ENCODE assay signal across 11 cellular contexts in genomic region chr2:17976871-17977746, GRCh38.
DNase-seq lines count a peak whose midpoint lies in the region; ATAC-seq and TF ChIP-seq lines count a peak whose summit lies in the region.
"Had no signal": no experiment of that assay in that cellular context is flagged by ENCODE, and none has a peak within 500 bp of the region (broad histone marks: within the 10 kb centered on the region; RNA-seq: fewer than 3 reads in every experiment).

No MANE protein-coding gene starts in this region.

- WGBS in mesodermal cell (ENCODE audit: insufficient coverage in 2 of 2), 2 experiments, result 82 to 88% methylated on average over 3 to 4 of the region's 6 CpGs

- no peaks in the 10 kb centered on the region for H3K4me1 ChIP-seq in mesodermal cell (ENCODE audit: control insufficient read depth, insufficient read depth, low read length, poor library complexity, severe bottlenecking)

- H3K4me3 ChIP-seq in epithelial cell of esophagus (ENCODE audit: low read length) (no peak overlapping the region), mesodermal cell (ENCODE audit: extremely low read depth, insufficient read depth, low read length, poor library complexity, severe bottlenecking) (no peak overlapping the region)

- no peak for DNase-seq in Right ventricle myocardium inferior (ENCODE audit: missing footprints)
- DNase-seq in cardiac septum (ENCODE audit: low spot score), result no peak
- DNase-seq in epithelial cell of esophagus (ENCODE audit: low read depth), result peak; percentile 37
- no peak for DNase-seq in NCI-H2029 (lab: John Stamatoyannopoulos, UW)
- DNase-seq in NCI-H1417 treated with DMSO at 0.1 percent for 48 hours (lab: John Stamatoyannopoulos, UW), result no peak
- no peak for DNase-seq in anterior cingulate cortex (lab: John Stamatoyannopoulos, UW)
- no peak for DNase-seq in ureter (ENCODE audit: low spot score)
- DNase-seq: NCI-H2107, T-helper 1 cell had no signal

- no peaks in the 10 kb centered on the region for H3K36me3 ChIP-seq in mesodermal cell (ENCODE audit: control insufficient read depth, insufficient read depth, low read length)

- H3K9me3 ChIP-seq in mesodermal cell (ENCODE audit: control insufficient read depth, low read length), result no peaks in the 10 kb centered on the region

- H3K27ac ChIP-seq in mesodermal cell (ENCODE audit: low read depth, low read length, severe bottlenecking), result peak overlapping the region; percentile 37
- H3K27ac ChIP-seq: 22Rv1 had no signal

- intact Hi-C loops in Right ventricle myocardium inferior (cut with DNase I), result no loop called here
- intact Hi-C loops in cardiac septum (cut with DNase I), result no loop called here

- ATAC-seq in Right ventricle myocardium inferior, result peak; percentile 57

- no peak for TF ChIP-seq CTCF in epithelial cell of esophagus (IDR thresholded peaks at IDR 0.05; ENCODE audit: insufficient read depth, low read depth, low read length, missing control alignments)
